11 cellular contexts compared by ENCODE assay signal in genomic region chr17:57481901-57482300, GRCh38.
DNase-seq lines count a peak whose midpoint lies in the region; ATAC-seq and TF ChIP-seq lines count a peak whose summit lies in the region.
"Had no signal": no experiment of that assay in that cellular context is flagged by ENCODE, and none has a peak within 500 bp of the region (broad histone marks: within the 10 kb centered on the region; RNA-seq: fewer than 3 reads in every experiment).

No MANE protein-coding gene starts in this region.

- no peaks in the 10 kb centered on the region for H3K27me3 ChIP-seq in right atrium auricular region
- no peaks in the 10 kb centered on the region for H3K27me3 ChIP-seq in left lung
- H3K27me3 ChIP-seq in aorta (ENCODE audit: control insufficient read depth in 1 of 2, insufficient read depth in 2 of 2, low read length in 1 of 2): no peaks in the 10 kb centered on the region

- ATAC-seq in Right ventricle myocardium superior (ENCODE audit: poor library complexity) (no peak), left lung (peak; percentile 50), aorta (ENCODE audit: low FRiP score) (no peak), GM18909 (IDR thresholded peaks at IDR 0.05; ENCODE audit: poor library complexity, unreplicated experiment) (no peak)

- H3K4me1 ChIP-seq in right atrium auricular region: peaks cover 0 to 71% of the 10 kb centered on the region in 2 donors
- no peaks in the 10 kb centered on the region for H3K4me1 ChIP-seq in left lung
- H3K4me1 ChIP-seq in aorta (ENCODE audit: control insufficient read depth in 1 of 2, insufficient read depth in 2 of 2, low read length in 2 of 2): peaks cover 4 to 11% of the 10 kb centered on the region in 2 donors

- no peak overlapping the region for H3K4me3 ChIP-seq in right atrium auricular region
- H3K4me3 ChIP-seq in left lung: no peak overlapping the region
- H3K4me3 ChIP-seq in aorta (ENCODE audit: low read length in 2 of 2): no peak overlapping the region

- H3K9me3 ChIP-seq in right atrium auricular region (no peaks in the 10 kb centered on the region), left lung (no peaks in the 10 kb centered on the region), aorta (ENCODE audit: control insufficient read depth, low read length) (no peaks in the 10 kb centered on the region)

- 31 to 35% methylated on average over 6 of the region's 6 CpGs for WGBS in aorta, 2 donors

- TF ChIP-seq CTCF in right atrium auricular region (IDR thresholded peaks at IDR 0.05) (no peak), left lung (IDR thresholded peaks at IDR 0.05) (no peak)

- H3K27ac ChIP-seq in right atrium auricular region (peak overlapping the region; percentile 9 to 24), left lung (no peak overlapping the region), aorta (ENCODE audit: low read depth in 1 of 2, low read length in 2 of 2) (no peak overlapping the region)

- DNase-seq in right atrium auricular region (ENCODE audit: low spot score) (peak; percentile 76), Right ventricle myocardium superior (no peak), astrocyte of the hippocampus (ENCODE audit: low read depth, low spot score) (peak; percentile 97), left lung (no peak), aorta (no peak), cerebellar cortex (ENCODE audit: low spot score) (no peak), HuH-7.5 (ENCODE audit: low spot score) (no peak)
- DNase-seq: activated B cell treated with CpG ODN at 0.5 μM for 24 hours, activated gamma-delta T cell treated with Interleukin-2 at 50 U/mL for 16 hours, NCI-H1048 had no signal

- H3K36me3 ChIP-seq in right atrium auricular region (no peaks in the 10 kb centered on the region), left lung (no peaks in the 10 kb centered on the region), aorta (ENCODE audit: control insufficient read depth in 1 of 2, insufficient read depth in 2 of 2, low read length in 1 of 2) (no peaks in the 10 kb centered on the region)

- intact Hi-C loops in Right ventricle myocardium superior (cut with DNase I): no loop called here
- intact Hi-C loops in left lung (cut with DNase I): no loop called here
- intact Hi-C loops in aorta (cut with DNase I): loop anchor here in 1 of 2 donors (5.0 kb wide), 1 partner anchor 40 kb away; no protein-coding TSS in a partner anchor

Comparison
In these comparisons a context has a peak if more than half of its experiments do, and no peak if none do; other contexts are left out.
1. DNase-seq: peak in right atrium auricular region (single experiment) and astrocyte of the hippocampus (single experiment); none in Right ventricle myocardium superior (single experiment), left lung (0 of 2), aorta (0 of 2), cerebellar cortex (single experiment) and HuH-7.5 (single experiment).
2. H3K27ac ChIP-seq: peak in right atrium auricular region (2 of 2); none in left lung (0 of 2) and aorta (0 of 2).